In genomic region chr19:5803441-5803751, GRCh38 we compare ENCODE assay signal across 8 cellular contexts. TPM values are rescaled to one million over a fixed set of nuclear protein-coding genes. Genes with fewer than 3 reads are reported as not detected.
A peak's percentile ranks its signal among the peaks of the same experiment; 100 is the strongest.
DNase-seq lines count a peak whose midpoint lies in the region; ATAC-seq, FAIRE-seq and TF ChIP-seq lines count a peak whose summit lies in the region.

No MANE protein-coding gene starts in this region.

- TF ChIP-seq CTCF in Panc1 (IDR thresholded peaks at IDR 0.05) (no peak), H1 (IDR thresholded peaks at IDR 0.05; ENCODE audit: control extremely low read depth in 1 of 3, insufficient read depth in 1 of 3, low read depth in 1 of 3, low read length in 3 of 3) (no peak)

- peaks cover 7% of the 10 kb centered on the region for H3K23me2 ChIP-seq in H1 (ENCODE audit: low read depth, low read length)

- BruUV-seq in Panc1 (replicated peaks; lab: Mats Ljungman, UMichigan): no TSS peak

- WGBS in H1 (ENCODE audit: extremely low coverage in 1 of 2, insufficient coverage in 1 of 2, insufficient read length in 1 of 2, insufficient replicate concordance in 2 of 2, low coverage in 1 of 2, low lambda C conversion rate in 2 of 2, missing lambda C conversion rate in 1 of 2), 2 experiments: 19% methylated on average over 8 of the region's 8 CpGs; no CpG with 5 or more reads in 1 of the 2 experiments
- WGBS in trophoblast cell (ENCODE audit: extremely low coverage, insufficient coverage, insufficient read length): no CpG with 5 or more reads among the region's 8 CpGs

- H2BK5ac ChIP-seq in H1 (ENCODE audit: low read depth, low read length) (peak overlapping the region; percentile 19; the same call in 1 of the 2 replicates), trophoblast cell (ENCODE audit: low read depth, low read length, poor library complexity) (no peak overlapping the region)

- H2BK120ac ChIP-seq in H1 (replicated peaks; ENCODE audit: low read depth, low read length) (peak overlapping the region; percentile 12), trophoblast cell (ENCODE audit: insufficient read depth, low read length, poor library complexity) (no peak overlapping the region)

- no peak overlapping the region for H3K56ac ChIP-seq in H1 (replicated peaks; ENCODE audit: insufficient read length, low read depth, low read length)

- H2BK20ac ChIP-seq in H1 (ENCODE audit: low read length): peak overlapping the region; percentile 93; the same call in 1 of the 2 replicates

- POLR2A ChIA-PET in Panc1 (lab: Charles Lee): no interaction called here
- POLR2A ChIA-PET in H1 (lab: Charles Lee; ENCODE audit: partially characterized antibody): interaction anchor here (0.8 to 3.4 kb wide), 11 partner anchors 8 to 112 kb away, joined by 3 to 35 read pairs (median 6); partner anchors contain the start of genes CATSPERD, DUS3L, LONP1 and NDUFA11

- H3K9me3 ChIP-seq in ES-I3 (ENCODE audit: control insufficient read depth, insufficient read depth, low read length) (0 out of 2 replicates have a peak, but pooled peaks cover 4% of the 10 kb centered on the region), Panc1 (ENCODE audit: control insufficient read depth, insufficient read depth, low read depth, low read length) (no peaks in the 10 kb centered on the region), H1 (ENCODE audit: insufficient read depth in 2 of 2, low read depth in 1 of 2, low read length in 1 of 2) (no peaks in the 10 kb centered on the region), trophoblast cell (ENCODE audit: insufficient read depth, low read depth, low read length) (peaks cover 3% of the 10 kb centered on the region)

- peaks cover 0 to 6% of the 10 kb centered on the region in 2 experiments for H4K20me1 ChIP-seq in H1 (replicated peaks in 1 of 2; ENCODE audit: control insufficient read depth in 1 of 2, insufficient read depth in 2 of 2, low read length in 2 of 2)

- H2AFZ ChIP-seq in H1 (ENCODE audit: low read length): peak overlapping the region; percentile 69
- H2AFZ ChIP-seq in trophoblast cell (ENCODE audit: insufficient read depth, low read length, poor library complexity): peak overlapping the region; percentile 7

- intact Hi-C loops in Panc1 (cut with micrococcal nuclease; ENCODE audit: unreplicated experiment): loop anchor here (10.0 kb wide), 1 partner anchor 91 kb away; no protein-coding TSS in a partner anchor

- CTCF ChIA-PET in Panc1 (lab: Charles Lee): interaction anchor here (0.5 to 1.3 kb wide), 10 partner anchors 9 to 716 kb away, joined by 3 to 6 read pairs (median 4); partner anchors contain the start of gene NDUFA11
- CTCF ChIA-PET in H1 (lab: Charles Lee; ENCODE audit: partially characterized antibody): interaction anchor here (0.6 to 2.4 kb wide), 47 partner anchors 8 to 245 kb away, joined by 3 to 58 read pairs (median 5); partner anchors contain the start of genes CAPS, CATSPERD, DUS3L and LONP1

- H3K4me2 ChIP-seq in H1 (ENCODE audit: insufficient read depth in 1 of 2, low read depth in 2 of 2, low read length in 2 of 2) (peak overlapping the region; percentile 0 to 68; a peak in 3 of 4 replicates), trophoblast cell (ENCODE audit: low read length) (peak overlapping the region; percentile 69)

- peak overlapping the region; percentile 95 for H4K91ac ChIP-seq in H1 (replicated peaks; ENCODE audit: insufficient read length, low read length)
- H4K91ac ChIP-seq in trophoblast cell (ENCODE audit: low read depth, low read length): no peak overlapping the region

- no peak for TF ChIP-seq POLR2A in H1 (IDR thresholded peaks at IDR 0.05; ENCODE audit: control extremely low read depth in 1 of 2, low read depth in 2 of 2, low read length in 2 of 2)

- in situ Hi-C loops in Panc1 (cut with HindIII; ENCODE audit: low pct_unique_long_range_greater_than_20kb, low sequenced_read_pairs): no loop called here

- FAIRE-seq in H1 (lab: Jason Lieb, UNC): no peak

- H3K23ac ChIP-seq in H1 (ENCODE audit: insufficient read length) (no peak overlapping the region), trophoblast cell (ENCODE audit: low read length) (no peak overlapping the region)

- TF ChIP-seq EP300 in H1 (IDR thresholded peaks at IDR 0.05; ENCODE audit: borderline replicate concordance in 1 of 2, low read depth in 2 of 2, low read length in 2 of 2): no peak

- DNase-seq in Panc1 (ENCODE audit: low read depth, low spot score) (no peak), H1 (ENCODE audit: low read depth in 1 of 2, low spot score in 2 of 2) (no peak), trophoblast cell (no peak), foreskin melanocyte (no peak), AG08395 (ENCODE audit: low spot score) (no peak)

- H3K18ac ChIP-seq in H1 (ENCODE audit: extremely low read depth, low read length) (peak overlapping the region; percentile 55), trophoblast cell (ENCODE audit: low read length) (no peak overlapping the region)

- H3K9ac ChIP-seq in ES-I3 (ENCODE audit: low read depth, low read length) (peak overlapping the region; percentile 50; the same call in 1 of the 2 replicates), H1 (replicated peaks in 1 of 4; ENCODE audit: extremely low read depth in 1 of 4, low read depth in 3 of 4, low read length in 3 of 4) (no peak overlapping the region; a peak in 1 of 7 replicates), trophoblast cell (ENCODE audit: low read length) (no peak overlapping the region)

- peak overlapping the region; percentile 74 for H3K4ac ChIP-seq in H1 (replicated peaks; ENCODE audit: insufficient read length, low read depth, low read length)
- no peak overlapping the region for H3K4ac ChIP-seq in trophoblast cell (ENCODE audit: low read depth, low read length)

- H4K12ac ChIP-seq in trophoblast cell (ENCODE audit: low read depth, low read length): no peak overlapping the region

- H3K27me3 ChIP-seq in Panc1 (ENCODE audit: control insufficient read depth, insufficient read depth, low read length) (no peaks in the 10 kb centered on the region), H1 (replicated peaks in 1 of 4; ENCODE audit: control insufficient read depth in 3 of 4, extremely low read depth in 1 of 4, insufficient read depth in 3 of 4, low read length in 3 of 4) (peaks cover 2 to 16% (median 8%) of the 10 kb centered on the region in 4 experiments; a peak in 6 of 7 replicates), trophoblast cell (ENCODE audit: insufficient read depth, low read length) (peaks cover 5% of the 10 kb centered on the region)

- TF ChIP-seq RAD21 in H1 (IDR thresholded peaks at IDR 0.05 in 1 of 2, conservative IDR thresholded peaks at IDR 0.05 in 1 of 2; ENCODE audit: low read depth in 2 of 2, low read length in 2 of 2): no peak

- no peak overlapping the region for H4K8ac ChIP-seq in H1 (ENCODE audit: extremely low read depth, insufficient read depth, low read length)
- peak overlapping the region; percentile 15 for H4K8ac ChIP-seq in trophoblast cell (ENCODE audit: low read depth, low read length)

- H3K14ac ChIP-seq in H1 (ENCODE audit: insufficient read length) (no peak overlapping the region), trophoblast cell (ENCODE audit: low read length) (no peak overlapping the region)

- ATAC-seq in Panc1: no peak
- ATAC-seq in GM21390 (IDR thresholded peaks at IDR 0.05; ENCODE audit: unreplicated experiment): no peak
- no peak for ATAC-seq in HG02938 (IDR thresholded peaks at IDR 0.05; ENCODE audit: unreplicated experiment)

- H3K27ac ChIP-seq in Panc1 (ENCODE audit: low read length) (no peak overlapping the region), H1 (ENCODE audit: low read depth, low read length) (no peak overlapping the region), trophoblast cell (ENCODE audit: low read depth, low read length) (no peak overlapping the region)

- H2BK12ac ChIP-seq in H1 (ENCODE audit: low read depth, low read length) (peak overlapping the region; percentile 86; the same call in 1 of the 2 replicates), trophoblast cell (ENCODE audit: low read length) (no peak overlapping the region)

- H3K79me2 ChIP-seq in H1 (ENCODE audit: control insufficient read depth in 1 of 2, insufficient read depth in 2 of 2, low read length in 2 of 2) (no peaks in the 10 kb centered on the region; a peak in 1 of 4 replicates), trophoblast cell (ENCODE audit: control insufficient read depth, insufficient read depth, low read length, poor library complexity) (no peaks in the 10 kb centered on the region)

- H2BK15ac ChIP-seq in H1 (ENCODE audit: low read length): peak overlapping the region; percentile 92

- no peak overlapping the region for H2AK5ac ChIP-seq in H1 (ENCODE audit: low read depth, low read length)
- H2AK5ac ChIP-seq in trophoblast cell (ENCODE audit: low read length): no peak overlapping the region

- H3K4me1 ChIP-seq in ES-I3 (ENCODE audit: insufficient read depth, low read length) (peaks cover 5% of the 10 kb centered on the region; the same call in 1 of the 2 replicates), Panc1 (ENCODE audit: control insufficient read depth, insufficient read depth, low read length) (peaks cover 4% of the 10 kb centered on the region), H1 (replicated peaks in 1 of 4; ENCODE audit: control insufficient read depth in 3 of 4, insufficient read depth in 4 of 4, low read length in 3 of 4) (peaks cover 0 to 18% (median 10%) of the 10 kb centered on the region in 4 experiments; a peak in 5 of 7 replicates), trophoblast cell (ENCODE audit: control insufficient read depth in 1 of 2, insufficient read depth in 2 of 2, low read length in 2 of 2) (peaks cover 5 to 7% of the 10 kb centered on the region in 2 experiments)

- H4K5ac ChIP-seq in H1 (ENCODE audit: insufficient read length, low read depth, low read length): peak overlapping the region; percentile 57

- H3K36me3 ChIP-seq in ES-I3 (ENCODE audit: insufficient read depth, low read length) (no peaks in the 10 kb centered on the region), Panc1 (ENCODE audit: control insufficient read depth, insufficient read depth, low read length) (no peaks in the 10 kb centered on the region), H1 (ENCODE audit: control insufficient read depth in 2 of 4, insufficient read depth in 4 of 4, low read length in 3 of 4) (no peaks in the 10 kb centered on the region), trophoblast cell (ENCODE audit: control insufficient read depth in 1 of 2, insufficient read depth in 2 of 2, low read length in 2 of 2) (no peaks in the 10 kb centered on the region)

- H3K79me1 ChIP-seq in H1 (ENCODE audit: low read depth, low read length) (peaks cover 4% of the 10 kb centered on the region; the same call in 1 of the 2 replicates), trophoblast cell (ENCODE audit: low read length) (no peaks in the 10 kb centered on the region)

- H3K4me3 ChIP-seq in Panc1 (ENCODE audit: low read depth in 2 of 2, low read length in 2 of 2): peak overlapping the region; percentile 30 to 54
- H3K4me3 ChIP-seq in H1 (ENCODE audit: extremely low read depth in 1 of 4, insufficient read depth in 2 of 4, low read depth in 3 of 4, low read length in 4 of 4): peak overlapping the region in 3 of 4 experiments; percentile 2 to 57 (median 26); a peak in 6 of 8 replicates
- H3K4me3 ChIP-seq in trophoblast cell (ENCODE audit: low read depth, low read length): no peak overlapping the region

RNA-seq across cellular contexts. Expression of gene NRTN, which starts 1.5 kb away (rescaled TPM):
- 0.80 TPM for total RNA-seq in Panc1 (2021; ENCODE audit: unreplicated experiment)
- 1.7 TPM for polyA plus RNA-seq in Panc1 (2012; ENCODE audit: insufficient read length)
- 4.6 and 5.3 TPM in 2 replicates for total RNA-seq in H1 (2021; fragmentation: NEBNext Ultra II Directional; extraction: Animal tissue kit (Norgen Biotek cat#: 25700))
- 3.9 and 5.9 TPM in 2 replicates for polyA plus RNA-seq in H1 (2011; rRNA removed)
- 4.0 TPM for polyA plus RNA-seq in H1 (2011; cell fraction: cytosol; rRNA removed)
- polyA plus RNA-seq in H1 (2011; cell fraction: nucleus; rRNA removed): 5.5 TPM
- 1.2 to 4.4 TPM (median 4.2 TPM) in 4 replicates for polyA plus RNA-seq in H1 (2012, experiment 1 of 2)
- 2.0 TPM for polyA plus RNA-seq in H1 (2012, experiment 2 of 2)
- polyA plus RNA-seq in H1 (2013, experiment 1 of 2): 3.0 TPM
- polyA plus RNA-seq in H1 (2013, experiment 2 of 2): 3.9 TPM
- 1.5 and 1.6 TPM in 2 replicates for polyA minus RNA-seq in H1 (2011; rRNA and poly(A)+ RNA removed)
- polyA minus RNA-seq in H1 (2011; cell fraction: cytosol; rRNA and poly(A)+ RNA removed): 4.6 TPM
- polyA minus RNA-seq in H1 (2011; cell fraction: nucleus; rRNA and poly(A)+ RNA removed): 5.3 TPM
- 0.64 and 1.0 TPM in 2 replicates for polyA plus RNA-seq in trophoblast cell (2013)

RNA-seq across cellular contexts. Expression of gene DUS3L, which starts 12.4 kb away (rescaled TPM):
- total RNA-seq in Panc1 (2021; ENCODE audit: unreplicated experiment): 39.6 TPM
- polyA plus RNA-seq in Panc1 (2012; ENCODE audit: insufficient read length): 45.7 TPM
- 39.1 and 39.4 TPM in 2 replicates for total RNA-seq in H1 (2021; fragmentation: NEBNext Ultra II Directional; extraction: Animal tissue kit (Norgen Biotek cat#: 25700))
- polyA plus RNA-seq in H1 (2011; rRNA removed): 37.6 and 45.8 TPM in 2 replicates
- polyA plus RNA-seq in H1 (2011; cell fraction: cytosol; rRNA removed): 42.4 TPM
- 92.4 TPM for polyA plus RNA-seq in H1 (2011; cell fraction: nucleus; rRNA removed)
- 35.1 to 50.2 TPM (median 40.6 TPM) in 4 replicates for polyA plus RNA-seq in H1 (2012, experiment 1 of 2)
- 36.3 TPM for polyA plus RNA-seq in H1 (2012, experiment 2 of 2)
- 22.4 TPM for polyA plus RNA-seq in H1 (2013, experiment 1 of 2)
- polyA plus RNA-seq in H1 (2013, experiment 2 of 2): 21.2 TPM
- polyA minus RNA-seq in H1 (2011; rRNA and poly(A)+ RNA removed): 15.4 and 18.5 TPM in 2 replicates
- polyA minus RNA-seq in H1 (2011; cell fraction: cytosol; rRNA and poly(A)+ RNA removed): 51.6 TPM
- polyA minus RNA-seq in H1 (2011; cell fraction: nucleus; rRNA and poly(A)+ RNA removed): 35.5 TPM
- polyA plus RNA-seq in trophoblast cell (2013): 16.2 and 19.0 TPM in 2 replicates

RNA-seq across cellular contexts. Expression of gene PRR22, which starts 18.9 kb away (rescaled TPM):
- 5.9 TPM for total RNA-seq in Panc1 (2021; ENCODE audit: unreplicated experiment)
- polyA plus RNA-seq in Panc1 (2012; ENCODE audit: insufficient read length): 2.5 TPM
- 2.1 and 3.7 TPM in 2 replicates for total RNA-seq in H1 (2021; fragmentation: NEBNext Ultra II Directional; extraction: Animal tissue kit (Norgen Biotek cat#: 25700))
- 1.9 and 4.1 TPM in 2 replicates for polyA plus RNA-seq in H1 (2011; rRNA removed)
- polyA plus RNA-seq in H1 (2011; cell fraction: cytosol; rRNA removed): 2.2 TPM
- 15.4 TPM for polyA plus RNA-seq in H1 (2011; cell fraction: nucleus; rRNA removed)
- 1.6 to 3.3 TPM (median 3.0 TPM) in 4 replicates for polyA plus RNA-seq in H1 (2012, experiment 1 of 2)
- polyA plus RNA-seq in H1 (2012, experiment 2 of 2): 1.4 TPM
- polyA plus RNA-seq in H1 (2013, experiment 1 of 2): 5.0 TPM
- polyA plus RNA-seq in H1 (2013, experiment 2 of 2): 4.0 TPM
- 0.19 TPM in 1 of 2 replicates, not detected in the other for polyA minus RNA-seq in H1 (2011; rRNA and poly(A)+ RNA removed)
- 1.1 TPM for polyA minus RNA-seq in H1 (2011; cell fraction: cytosol; rRNA and poly(A)+ RNA removed)
- 4.5 TPM for polyA minus RNA-seq in H1 (2011; cell fraction: nucleus; rRNA and poly(A)+ RNA removed)
- polyA plus RNA-seq in trophoblast cell (2013): 1.9 and 2.1 TPM in 2 replicates

RNA-seq across cellular contexts. Expression of gene FUT6, which starts 36.1 kb away (rescaled TPM):
- total RNA-seq in Panc1 (2021; ENCODE audit: unreplicated experiment): not detected
- not detected for polyA plus RNA-seq in Panc1 (2012; ENCODE audit: insufficient read length)
- not detected in 2 replicates for total RNA-seq in H1 (2021; fragmentation: NEBNext Ultra II Directional; extraction: Animal tissue kit (Norgen Biotek cat#: 25700))
- not detected in 2 replicates for polyA plus RNA-seq in H1 (2011; rRNA removed)
- not detected for polyA plus RNA-seq in H1 (2011; cell fraction: cytosol; rRNA removed)
- not detected for polyA plus RNA-seq in H1 (2011; cell fraction: nucleus; rRNA removed)
- 0.08 TPM in 1 of 4 replicates, not detected in the others for polyA plus RNA-seq in H1 (2012, experiment 1 of 2)
- not detected for polyA plus RNA-seq in H1 (2012, experiment 2 of 2)
- 0.02 TPM for polyA plus RNA-seq in H1 (2013, experiment 1 of 2)
- not detected for polyA plus RNA-seq in H1 (2013, experiment 2 of 2)
- not detected in 2 replicates for polyA minus RNA-seq in H1 (2011; rRNA and poly(A)+ RNA removed)
- not detected for polyA minus RNA-seq in H1 (2011; cell fraction: cytosol; rRNA and poly(A)+ RNA removed)
- not detected for polyA minus RNA-seq in H1 (2011; cell fraction: nucleus; rRNA and poly(A)+ RNA removed)
- 0.03 and 0.04 TPM in 2 replicates for polyA plus RNA-seq in trophoblast cell (2013)

RNA-seq across cellular contexts. Expression of gene FUT3, which starts 47.9 kb away (rescaled TPM):
- total RNA-seq in Panc1 (2021; ENCODE audit: unreplicated experiment): 0.36 TPM
- polyA plus RNA-seq in Panc1 (2012; ENCODE audit: insufficient read length): not detected
- total RNA-seq in H1 (2021; fragmentation: NEBNext Ultra II Directional; extraction: Animal tissue kit (Norgen Biotek cat#: 25700)): 0.40 and 0.63 TPM in 2 replicates
- polyA plus RNA-seq in H1 (2011; rRNA removed): 0.15 and 0.41 TPM in 2 replicates
- polyA plus RNA-seq in H1 (2011; cell fraction: cytosol; rRNA removed): 0.23 TPM
- polyA plus RNA-seq in H1 (2011; cell fraction: nucleus; rRNA removed): 0.17 TPM
- polyA plus RNA-seq in H1 (2012, experiment 1 of 2): 0.12 to 0.35 TPM (median 0.15 TPM) in 4 replicates
- polyA plus RNA-seq in H1 (2012, experiment 2 of 2): 0.13 TPM
- 0.51 TPM for polyA plus RNA-seq in H1 (2013, experiment 1 of 2)
- polyA plus RNA-seq in H1 (2013, experiment 2 of 2): 0.42 TPM
- 0.49 TPM in 1 of 2 replicates, not detected in the other for polyA minus RNA-seq in H1 (2011; rRNA and poly(A)+ RNA removed)
- polyA minus RNA-seq in H1 (2011; cell fraction: cytosol; rRNA and poly(A)+ RNA removed): not detected
- not detected for polyA minus RNA-seq in H1 (2011; cell fraction: nucleus; rRNA and poly(A)+ RNA removed)
- polyA plus RNA-seq in trophoblast cell (2013): 0.41 and 0.47 TPM in 2 replicates
